Comparison of ENCODE assay signal across 15 cellular contexts in genomic region chr9:5899292-5899691, GRCh38. TPM values are rescaled to one million over a fixed set of nuclear protein-coding genes. Genes with fewer than 3 reads are reported as not detected.
DNase-seq lines count a peak whose midpoint lies in the region; ATAC-seq and TF ChIP-seq lines count a peak whose summit lies in the region.
"Had no signal": no experiment of that assay in that cellular context is flagged by ENCODE, and none has a peak within 500 bp of the region (broad histone marks: within the 10 kb centered on the region; RNA-seq: fewer than 3 reads in every experiment).

No MANE protein-coding gene starts in this region.

- H3K9me3 ChIP-seq in DND-41 (ENCODE audit: insufficient read depth, low read length, severe bottlenecking) (no peaks in the 10 kb centered on the region), T-helper 17 cell (ENCODE audit: control insufficient read depth, low read length, poor library complexity, severe bottlenecking) (no peaks in the 10 kb centered on the region)
- H3K9me3 ChIP-seq: sigmoid colon had no signal

- in situ Hi-C loops in GM13977 (cut with MboI; ENCODE audit: low pct_unique_long_range_greater_than_20kb, low sequenced_read_pairs, unreplicated experiment): loop anchor here (25.0 kb wide), 1 partner anchor 413 kb away; no protein-coding TSS in a partner anchor

- H2AFZ ChIP-seq in DND-41 (ENCODE audit: low read depth, low read length): no peak overlapping the region

- DNase-seq in DND-41: no peak
- no peak for DNase-seq in GM13977 (ENCODE audit: low spot score)
- no peak for DNase-seq in T-helper 17 cell
- DNase-seq in iPS-NIHi11 (ENCODE audit: low spot score): peak; percentile 44
- no peak for DNase-seq in NCI-H774 (lab: John Stamatoyannopoulos, UW)
- no peak for DNase-seq in T-cell
- DNase-seq: activated naive CD8-positive, alpha-beta T cell treated with anti-CD3 and anti-CD28 coated beads, Interleukin-2, amount 50 U/mL, for 24 hours; cortex of kidney; NCI-H2171 treated with DMSO at 0.1 percent for 48 hours; sigmoid colon had no signal

- H3K36me3 Mint-ChIP-seq in T-helper 17 cell (ENCODE audit: low read depth) (peaks cover 7% of the 10 kb centered on the region), T-cell (peaks cover 26% of the 10 kb centered on the region)

- TF ChIP-seq CTCF in DND-41 (IDR thresholded peaks at IDR 0.05; ENCODE audit: borderline replicate concordance, extremely low read depth, low read length, poor library complexity, severe bottlenecking) (peak; percentile 41), GM13977 (IDR thresholded peaks at IDR 0.05; ENCODE audit: extremely low read depth, insufficient read depth, missing control alignments) (peak; percentile 36)

- H3K4me3 Mint-ChIP-seq in T-helper 17 cell (no peak overlapping the region), T-cell (no peak overlapping the region)
- H3K4me3 Mint-ChIP-seq: activated naive CD8-positive, alpha-beta T cell treated with anti-CD3 and anti-CD28 coated beads, Interleukin-2, amount 50 U/mL, for 24 hours; naive thymus-derived CD4-positive, alpha-beta T cell; T-helper 2 cell treated with Interferon-gamma antibody and Interleukin-4, amounts not matched to agents 5 μg/mL and 100 μg/mL, for 36 hours had no signal

- no peaks in the 10 kb centered on the region for H3K4me1 ChIP-seq in DND-41 (ENCODE audit: insufficient read depth, low read length)
- H3K4me1 ChIP-seq: sigmoid colon had no signal

- no peaks in the 10 kb centered on the region for H3K9me3 Mint-ChIP-seq in T-cell
- H3K9me3 Mint-ChIP-seq: activated naive CD8-positive, alpha-beta T cell treated with anti-CD3 and anti-CD28 coated beads, Interleukin-2, amount 50 U/mL, for 24 hours; naive thymus-derived CD4-positive, alpha-beta T cell had no signal

- H3K4me1 Mint-ChIP-seq in T-helper 17 cell (peaks cover 4% of the 10 kb centered on the region), T-cell (peaks cover 0 to 5% (median 0%) of the 10 kb centered on the region in 3 donors)

- H4K20me1 ChIP-seq in DND-41 (ENCODE audit: insufficient read depth, low read length): no peaks in the 10 kb centered on the region

- no peaks in the 10 kb centered on the region for H3K36me3 ChIP-seq in DND-41 (ENCODE audit: insufficient read depth, low read length)

- no peak overlapping the region for H3K27ac ChIP-seq in DND-41 (ENCODE audit: low read length)
- H3K27ac ChIP-seq: KMS-11, sigmoid colon had no signal

- POLR2A ChIA-PET in T-cell (lab: Charles Lee): interaction anchor here in 1 of 2 donors (0.6 kb wide), 1 partner anchor 68 kb away, joined by 3 read pairs; no protein-coding TSS in a partner anchor

- peak; percentile 42; the same call in 2 of the 3 replicates for ATAC-seq in DND-41 (ENCODE audit: insufficient read depth, low read depth)
- ATAC-seq in T-helper 17 cell: no peak
- ATAC-seq in T-cell (replicated peaks in 1 of 4): no peak
- no peak for ATAC-seq in HG02678 (IDR thresholded peaks at IDR 0.05; ENCODE audit: unreplicated experiment)
- ATAC-seq: activated naive CD8-positive, alpha-beta T cell treated with anti-CD3 and anti-CD28 coated beads, Interleukin-2, amount 50 U/mL, for 24 hours; naive thymus-derived CD4-positive, alpha-beta T cell had no signal

- H3K27me3 Mint-ChIP-seq in T-helper 17 cell: no peaks in the 10 kb centered on the region
- no peaks in the 10 kb centered on the region for H3K27me3 Mint-ChIP-seq in T-cell
- H3K27me3 Mint-ChIP-seq: activated naive CD8-positive, alpha-beta T cell treated with anti-CD3 and anti-CD28 coated beads, Interleukin-2, amount 50 U/mL, for 24 hours; naive thymus-derived CD4-positive, alpha-beta T cell had no signal

- H3K4me2 ChIP-seq in DND-41 (ENCODE audit: insufficient read depth, low read length): no peak overlapping the region
- H3K4me2 ChIP-seq: KMS-11 had no signal

- H3K9ac ChIP-seq in DND-41 (ENCODE audit: low read depth, low read length): no peak overlapping the region
- H3K9ac ChIP-seq: KMS-11 had no signal

- no peak overlapping the region for H3K4me3 ChIP-seq in DND-41 (ENCODE audit: low read depth in 1 of 2, low read length in 2 of 2)
- H3K4me3 ChIP-seq: sigmoid colon had no signal

- no peaks in the 10 kb centered on the region for H3K27me3 ChIP-seq in DND-41 (ENCODE audit: insufficient read depth, low read length, poor library complexity)
- H3K27me3 ChIP-seq: sigmoid colon had no signal

- H3K27ac Mint-ChIP-seq in T-helper 17 cell: peak overlapping the region; percentile 37
- H3K27ac Mint-ChIP-seq in T-cell: peak overlapping the region in 1 of 2 donors; percentile 34
- H3K27ac Mint-ChIP-seq: activated naive CD8-positive, alpha-beta T cell treated with anti-CD3 and anti-CD28 coated beads, Interleukin-2, amount 50 U/mL, for 24 hours; T-helper 2 cell treated with Interferon-gamma antibody and Interleukin-4, amounts not matched to agents 5 μg/mL and 100 μg/mL, for 36 hours had no signal

- no peaks in the 10 kb centered on the region for H3K79me2 ChIP-seq in DND-41 (ENCODE audit: insufficient read depth, low read length)

- CTCF ChIA-PET in T-cell (lab: Charles Lee): interaction anchor here (1.4 to 2.0 kb wide), 3 partner anchors 12 to 65 kb away, joined by 3 to 12 read pairs (median 5); no protein-coding TSS in a partner anchor

RNA-seq across cellular contexts. Expression of gene MLANA, which starts 8.6 kb away (rescaled TPM):
- total RNA-seq in T-helper 17 cell (not detected), T-cell (not detected)
- total RNA-seq: frontal cortex; naive thymus-derived CD4-positive, alpha-beta T cell; sigmoid colon had no signal
